13 cellular contexts compared by ENCODE assay signal in genomic region chr11:111775024-111775710, GRCh38. TPM values are rescaled to one million over a fixed set of nuclear protein-coding genes. Genes with fewer than 3 reads are reported as not detected.
DNase-seq lines count a peak whose midpoint lies in the region; ATAC-seq, FAIRE-seq and TF ChIP-seq lines count a peak whose summit lies in the region.
"Had no signal": no experiment of that assay in that cellular context is flagged by ENCODE, and none has a peak within 500 bp of the region (broad histone marks: within the 10 kb centered on the region; RNA-seq: fewer than 3 reads in every experiment).

No MANE protein-coding gene starts in this region.

- FAIRE-seq in K562 (lab: Jason Lieb, UNC) (no peak), pancreas (lab: Jason Lieb, UNC) (no peak)
- FAIRE-seq: A204.1, GM19239 had no signal

- H3K36me3 ChIP-seq in K562 (ENCODE audit: control insufficient read depth, insufficient read depth, low read length), result no peaks in the 10 kb centered on the region
- H3K36me3 ChIP-seq in heart right ventricle, result no peaks in the 10 kb centered on the region
- H3K36me3 ChIP-seq in pancreas, result no peaks in the 10 kb centered on the region
- no peaks in the 10 kb centered on the region for H3K36me3 ChIP-seq in PC-9 (ENCODE audit: low read depth)

- no peak for TF ChIP-seq POLR2A in K562 (conservative IDR thresholded peaks at IDR 0.05)

- H3K4me3 ChIP-seq in K562, result no peak overlapping the region
- H3K4me3 ChIP-seq in heart right ventricle, result no peak overlapping the region
- H3K4me3 ChIP-seq in pancreas, result no peak overlapping the region
- H3K4me3 ChIP-seq in PC-9, result no peak overlapping the region

- H3K9me3 Mint-ChIP-seq in MCF 10A (ENCODE audit: unreplicated experiment), result no peaks in the 10 kb centered on the region

- POLR2A ChIA-PET in K562 (lab: Yijun Ruan, JAX), result interaction anchor here (0.6 to 1.1 kb wide), 3 partner anchors 177 to 226 kb away, joined by 3 to 5 read pairs (median 4); no protein-coding TSS in a partner anchor
- POLR2A ChIA-PET in MCF 10A (lab: Yijun Ruan, JAX), result interaction anchor here (1.2 to 4.8 kb wide), 2 partner anchors 8 to 163 kb away, joined by 3 to 35 read pairs; partner anchors contain the start of gene PPP2R1B
- POLR2A ChIA-PET in PC-9 (lab: Charles Lee; ENCODE audit: unreplicated experiment), result no interaction called here

- H3K27ac ChIP-seq in K562 (ENCODE audit: extremely low read depth, low read depth, low read length) (no peak overlapping the region), heart right ventricle (peak overlapping the region in 7 of 10 donors; percentile 12 to 71 (median 45)), pancreas (peak overlapping the region; percentile 29 to 83 (median 54)), PC-9 (no peak overlapping the region)

- no peaks in the 10 kb centered on the region for H3K27me3 ChIP-seq in K562 (ENCODE audit: control insufficient read depth in 2 of 2, insufficient read depth in 2 of 2, low read length in 2 of 2)
- H3K27me3 ChIP-seq in heart right ventricle, result no peaks in the 10 kb centered on the region
- no peaks in the 10 kb centered on the region for H3K27me3 ChIP-seq in pancreas
- H3K27me3 ChIP-seq in PC-9 (ENCODE audit: insufficient read depth, low read depth), result no peaks in the 10 kb centered on the region

- no peak overlapping the region for H3K4me2 ChIP-seq in K562 (ENCODE audit: insufficient read depth, low read length)
- H3K4me2 ChIP-seq in PC-9, result no peak overlapping the region

- no peaks in the 10 kb centered on the region for H3K9me2 ChIP-seq in PC-9 (ENCODE audit: insufficient read depth)

- H3K4me1 Mint-ChIP-seq in MCF 10A (ENCODE audit: insufficient read depth, unreplicated experiment), result peaks cover 5% of the 10 kb centered on the region

- no peaks in the 10 kb centered on the region for H3K36me3 Mint-ChIP-seq in MCF 10A (ENCODE audit: insufficient read depth, unreplicated experiment)

- H3K4me3 Mint-ChIP-seq in MCF 10A (ENCODE audit: unreplicated experiment), result no peak overlapping the region

- CTCF ChIA-PET in K562 (lab: Yijun Ruan, JAX; ENCODE audit: low intra/inter-chr PET ratio), result interaction anchor here (3.2 to 3.8 kb wide), 2 partner anchors 66 to 173 kb away, joined by 13 to 38 read pairs; partner anchors contain the start of gene SIK2
- CTCF ChIA-PET in MCF 10A (lab: Yijun Ruan, JAX), result interaction anchor here (0.8 to 5.3 kb wide), 8 partner anchors 17 to 322 kb away, joined by 3 to 55 read pairs (median 14); partner anchors contain the start of gene SIK2
- CTCF ChIA-PET in PC-9 (lab: Charles Lee), result interaction anchor here (0.6 kb wide), 2 partner anchors 169 to 504 kb away, joined by 4 to 10 read pairs; no protein-coding TSS in a partner anchor

- TF ChIP-seq CTCF in K562 (IDR thresholded peaks at IDR 0.05 in 2 of 3, conservative IDR thresholded peaks at IDR 0.05 in 1 of 3; ENCODE audit: insufficient read depth in 2 of 3, low read depth in 1 of 3, low read length in 3 of 3) (no peak), heart right ventricle (IDR thresholded peaks at IDR 0.05) (peak in 1 of 9 donors; percentile 7), pancreas (IDR thresholded peaks at IDR 0.05) (no peak), MCF 10A (IDR thresholded peaks at IDR 0.05; ENCODE audit: unreplicated experiment) (no peak), PC-9 (conservative IDR thresholded peaks at IDR 0.05) (no peak)

- no peaks in the 10 kb centered on the region for H3F3A ChIP-seq in PC-9 (ENCODE audit: insufficient read depth, low read depth)

- DNase-seq in AG08395 (ENCODE audit: low spot score) (peak; percentile 15), K562 (ENCODE audit: extremely low read depth in 1 of 4, low spot score in 3 of 4) (no peak), heart right ventricle (peak in 1 of 2 donors; percentile 72), pancreas (peak in 5 of 6 donors; percentile 51 to 70 (median 67)), MCF 10A (ENCODE audit: unreplicated experiment) (no peak), PC-9 (no peak)
- DNase-seq: activated naive CD4-positive, alpha-beta T cell; NCI-H1694; NCI-H510A had no signal

- H2AFZ ChIP-seq in K562 (ENCODE audit: low read depth, low read length) (no peak overlapping the region), PC-9 (no peak overlapping the region)

- ATAC-seq in K562, result no peak
- ATAC-seq in heart right ventricle, result peak; percentile 26 to 78 (median 60)
- peak; percentile 55 to 73 (median 64) for ATAC-seq in pancreas
- ATAC-seq in HG03045 (IDR thresholded peaks at IDR 0.05; ENCODE audit: unreplicated experiment), result no peak
- no peak for ATAC-seq in HG02642 (IDR thresholded peaks at IDR 0.05; ENCODE audit: poor library complexity, unreplicated experiment)

- no peak overlapping the region for H3K9ac ChIP-seq in K562 (ENCODE audit: insufficient read depth in 1 of 2, low read depth in 2 of 2, low read length in 2 of 2)

- no TSS peak for BruUV-seq in K562 (replicated peaks; lab: Mats Ljungman, UMichigan)
- BruUV-seq in MCF 10A (replicated peaks; lab: Mats Ljungman, UMichigan), result no TSS peak
- no TSS peak for BruUV-seq in PC-9 (replicated peaks; lab: Mats Ljungman, UMichigan)

- H3K27ac Mint-ChIP-seq in MCF 10A (ENCODE audit: low read depth, unreplicated experiment), result no peak overlapping the region

- in situ Hi-C loops in K562 (cut with MboI), result loop anchor here (5.0 kb wide), 1 partner anchor 173 kb away; the partner anchor contains the start of gene SIK2

- H4K20me1 ChIP-seq in K562 (replicated peaks; ENCODE audit: control insufficient read depth, insufficient read depth, low read length), result no peaks in the 10 kb centered on the region
- no peaks in the 10 kb centered on the region for H4K20me1 ChIP-seq in PC-9 (ENCODE audit: insufficient read depth)

- no peaks in the 10 kb centered on the region for H3K9me1 ChIP-seq in K562 (ENCODE audit: control insufficient read depth, insufficient read depth, low read length)

- 53% methylated on average over 6 of the region's 6 CpGs for WGBS in K562 (ENCODE audit: insufficient coverage, low coverage, missing lambda C conversion rate)
- WGBS in heart right ventricle, 2 donors, result 42 to 50% methylated on average over 6 of the region's 6 CpGs
- WGBS in pancreas, 2 donors, result 21 to 27% methylated on average over 6 of the region's 6 CpGs

- H3K79me2 ChIP-seq in K562 (ENCODE audit: control insufficient read depth, insufficient read depth, low read length) (no peaks in the 10 kb centered on the region), PC-9 (ENCODE audit: low read depth) (no peaks in the 10 kb centered on the region)

- H3K27me3 Mint-ChIP-seq in MCF 10A (ENCODE audit: insufficient read depth, unreplicated experiment), result no peaks in the 10 kb centered on the region

- H3K4me1 ChIP-seq in K562 (replicated peaks in 1 of 2; ENCODE audit: control insufficient read depth in 2 of 2, insufficient read depth in 2 of 2, low read length in 2 of 2) (peaks cover 2 to 3% of the 10 kb centered on the region in 2 experiments; a peak in 1 of 5 replicates), heart right ventricle (peaks cover 0 to 25% (median 7%) of the 10 kb centered on the region in 9 donors), pancreas (peaks cover 10 to 33% (median 14%) of the 10 kb centered on the region in 3 donors), PC-9 (replicated peaks; ENCODE audit: insufficient read depth) (peaks cover 9% of the 10 kb centered on the region; the same call in 1 of the 2 replicates)

- intact Hi-C loops in K562 (cut with micrococcal nuclease), result no loop called here
- intact Hi-C loops in heart right ventricle (cut with DNase I), result loop anchor here (5.0 to 10.0 kb wide), 8 partner anchors 38 to 210 kb away; partner anchors contain the start of gene SIK2 (in 3 of the 10)
- intact Hi-C loops in pancreas (cut with DNase I), result loop anchor here in 1 of 3 donors (5.0 kb wide), 1 partner anchor 173 kb away; the partner anchor contains the start of gene SIK2
- intact Hi-C loops in MCF 10A (cut with micrococcal nuclease), result no loop called here
- intact Hi-C loops in PC-9 (cut with micrococcal nuclease; ENCODE audit: unreplicated experiment), result loop anchor here (5.0 to 10.0 kb wide), 3 partner anchors 67 to 490 kb away; no protein-coding TSS in a partner anchor

- H3K9me3 ChIP-seq in K562 (replicated peaks; ENCODE audit: control insufficient read depth, insufficient read depth, low read depth, low read length) (no peaks in the 10 kb centered on the region), heart right ventricle (no peaks in the 10 kb centered on the region), pancreas (no peaks in the 10 kb centered on the region), PC-9 (ENCODE audit: insufficient read depth, low read depth) (no peaks in the 10 kb centered on the region)

- no peak for TF ChIP-seq RAD21 in K562 (CRISPR knock-in tag; conservative IDR thresholded peaks at IDR 0.05 in 1 of 2, IDR thresholded peaks at IDR 0.05 in 1 of 2)

- TF ChIP-seq EP300 in K562 (IDR thresholded peaks at IDR 0.05; ENCODE audit: low read length), result no peak

RNA-seq across cellular contexts. Expression of gene PPP2R1B, which starts 9.0 kb away (rescaled TPM):
- total RNA-seq in K562 (2011; cell fraction: chromatin; rRNA removed; ENCODE audit: low replicate concordance), result 46.5 and 64.1 TPM in 2 replicates
- total RNA-seq in K562 (2011; cell fraction: nucleolus; rRNA removed), result 22.1 and 22.3 TPM in 2 replicates
- 33.6 and 43.7 TPM in 2 replicates for total RNA-seq in K562 (2011; cell fraction: nucleoplasm; rRNA removed)
- total RNA-seq in K562 (2014; rRNA removed) (24.6 and 32.1 TPM in 2 replicates), K562 (2014; rRNA removed; fragmentation: Illumina TruSeq; extraction: Trizol) (39.8 and 46.0 TPM in 2 replicates), K562 (2015; rRNA removed; fragmentation: Illumina TruSeq; extraction: Trizol) (25.1 and 30.4 TPM in 2 replicates), K562 (2021) (57.3 and 57.4 TPM in 2 replicates), heart right ventricle (10 to 100 TPM in 7 of 10 donors, 1 to 10 TPM in 3; 8.4 to 16.8 (median 11.4) TPM), pancreas (10 to 100 TPM; 23.2 to 50.1 (median 34.5) TPM), MCF 10A (2022) (27.3 and 35.7 TPM in 2 replicates), PC-9 (2021) (28.9 and 36.4 TPM in 2 replicates)
- polyA plus RNA-seq in K562 (2011; rRNA removed) (33.4 and 48.4 TPM in 2 replicates), K562 (2014; fragmentation: Illumina TruSeq; extraction: Trizol) (36.4 and 39.4 TPM in 2 replicates), K562 (2014; fragmentation: Nextera tagmentation; extraction: Ambion mirVana) (10 to 100 TPM; 50.9 to 68.5 TPM), K562 (2014; rRNA removed) (24.7 and 31.5 TPM in 2 replicates), heart right ventricle (1 to 10 TPM; 5.8 to 5.9 TPM), pancreas (10 to 100 TPM; 12.6 to 15.9 TPM)
- polyA plus RNA-seq in K562 (2011; cell fraction: cytosol; rRNA removed), result 23.5 and 28.5 TPM in 2 replicates
- 21.3 and 22.6 TPM in 2 replicates for polyA plus RNA-seq in K562 (2011; cell fraction: nucleus; rRNA removed)
- 16.8 and 30.6 TPM in 2 replicates for polyA plus RNA-seq in K562 (2012)
- polyA minus RNA-seq in K562 (2011; rRNA and poly(A)+ RNA removed), result 84.3 and 113 TPM in 2 replicates
- 32.5 and 47.0 TPM in 2 replicates for polyA minus RNA-seq in K562 (2011; cell fraction: cytosol; rRNA and poly(A)+ RNA removed)
- polyA minus RNA-seq in K562 (2011; cell fraction: nucleus; rRNA and poly(A)+ RNA removed), result 19.3 and 31.8 TPM in 2 replicates

Comparison
In these comparisons a context has a peak if more than half of its experiments do, and no peak if none do; other contexts are left out.
1. DNase-seq: peak in AG08395 (single experiment) and pancreas (5 of 6); none in K562 (0 of 4), MCF 10A (single experiment) and PC-9 (0 of 2).
2. ATAC-seq: peak in heart right ventricle (8 of 8) and pancreas (4 of 4); none in K562 (single experiment), HG03045 (single experiment) and HG02642 (single experiment).
3. H3K27ac ChIP-seq: peak in heart right ventricle (7 of 10) and pancreas (4 of 4); none in K562 (single experiment) and PC-9 (single experiment).
4. intact Hi-C loops: an anchor here in heart right ventricle (5.0 to 10.0 kb wide) and PC-9 (5.0 to 10.0 kb wide); none called in K562 and MCF 10A.